7 cellular contexts compared by ENCODE assay signal in the genomic region with DNA sequence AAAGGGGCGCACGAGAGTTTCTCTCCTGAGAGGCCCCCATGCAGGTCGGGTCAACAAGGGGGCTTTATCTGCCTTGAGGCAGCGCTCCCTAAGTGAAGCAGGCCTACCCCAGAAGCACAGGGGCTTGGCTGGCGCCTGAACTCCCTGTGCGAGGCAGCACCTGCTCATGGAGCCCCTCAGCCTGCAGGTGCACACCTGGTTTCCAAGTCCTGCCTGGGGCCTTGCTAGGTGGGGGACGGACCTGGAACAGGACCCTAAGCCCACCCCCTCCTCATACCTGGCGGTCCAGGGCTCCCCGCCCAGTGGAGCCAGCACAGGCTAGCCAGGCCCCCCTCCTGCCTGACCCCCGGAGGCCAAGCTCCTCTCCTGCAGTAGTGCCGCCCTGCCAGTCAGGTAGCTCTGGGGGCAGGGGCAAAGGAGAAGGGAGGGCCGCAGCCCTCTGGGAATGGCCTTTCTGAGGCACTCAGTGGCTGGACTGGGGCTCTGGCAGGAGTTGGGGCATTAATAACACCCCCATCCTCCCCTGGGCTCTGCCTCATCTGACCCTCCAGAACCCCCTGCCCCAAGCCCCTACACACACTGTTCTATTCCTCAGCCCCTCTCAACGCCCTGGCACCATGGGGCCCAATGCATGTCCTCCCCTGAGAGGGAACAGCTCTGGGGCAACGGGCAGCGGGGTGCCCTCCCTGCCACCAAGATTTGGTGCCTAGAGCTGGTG.
DNase-seq lines count a peak whose midpoint lies in the region; ATAC-seq, FAIRE-seq and TF ChIP-seq lines count a peak whose summit lies in the region.
"Not testable (repeated sequence)": the region's sequence is repeated elsewhere in the genome, so short reads cannot be mapped to it uniquely, and the experiment has no call there.

No MANE protein-coding gene starts in this region.

- TF ChIP-seq POLR2A in K562 (conservative IDR thresholded peaks at IDR 0.05); gastroesophageal sphincter (IDR thresholded peaks at IDR 0.05): not testable (repeated sequence)

- H3K9me3 ChIP-seq in DND-41 (ENCODE audit: insufficient read depth, low read length, severe bottlenecking); T-helper 17 cell (ENCODE audit: control insufficient read depth, low read length, poor library complexity, severe bottlenecking); K562 (replicated peaks; ENCODE audit: control insufficient read depth, insufficient read depth, low read depth, low read length); gastroesophageal sphincter; aorta (ENCODE audit: control insufficient read depth, low read length): not testable (repeated sequence)

- in situ Hi-C loops in K562 (cut with MboI), result not testable (repeated sequence)

- not testable (repeated sequence) for H3K9me1 ChIP-seq in K562 (ENCODE audit: control insufficient read depth, insufficient read depth, low read length)

- not testable (repeated sequence) for FAIRE-seq in K562 (lab: Jason Lieb, UNC)

- peak; percentile 19; the same call in 2 of the 3 replicates for ATAC-seq in DND-41 (ENCODE audit: insufficient read depth, low read depth)
- peak; percentile 14 for ATAC-seq in T-helper 17 cell
- ATAC-seq in K562, result peak; percentile 17; the same call in 2 of the 3 replicates
- ATAC-seq in gastroesophageal sphincter, result peak; percentile 30
- peak; percentile 52 to 62 for ATAC-seq in natural killer cell treated with Interleukin-12 subunit alpha and Interleukin-12 subunit beta and Interleukin-15 and Interleukin-18, amount 100 ng/mL, for 72 hours
- ATAC-seq in stimulated activated memory B cell treated with anti-CD40 and anti-IgM and Interleukin-4, amounts not matched to agents 10 μg/mL and 1 μg/mL and 100 μg/mL, for 72 hours, result peak; percentile 21
- ATAC-seq in aorta (ENCODE audit: low FRiP score), result peak; percentile 32

- H3K36me3 ChIP-seq in DND-41 (ENCODE audit: insufficient read depth, low read length); K562 (ENCODE audit: control insufficient read depth, insufficient read depth, low read length); gastroesophageal sphincter; aorta (ENCODE audit: control insufficient read depth in 1 of 2, insufficient read depth in 2 of 2, low read length in 1 of 2): not testable (repeated sequence)

- not testable (repeated sequence) for BruUV-seq in K562 (replicated peaks; lab: Mats Ljungman, UMichigan)

- TF ChIP-seq EP300 in K562 (IDR thresholded peaks at IDR 0.05; ENCODE audit: low read length); gastroesophageal sphincter (IDR thresholded peaks at IDR 0.05): not testable (repeated sequence)

- POLR2A ChIA-PET in K562 (lab: Yijun Ruan, JAX), result not testable (repeated sequence)

- not testable (repeated sequence) for H2AFZ ChIP-seq in DND-41 (ENCODE audit: low read depth, low read length); K562 (ENCODE audit: low read depth, low read length)

- not testable (repeated sequence) for H3K36me3 Mint-ChIP-seq in T-helper 17 cell (ENCODE audit: low read depth); natural killer cell treated with Interleukin-12 subunit alpha and Interleukin-12 subunit beta and Interleukin-15 and Interleukin-18, amount 100 ng/mL, for 72 hours; stimulated activated memory B cell treated with anti-CD40 and anti-IgM and Interleukin-4, amounts not matched to agents 10 μg/mL and 1 μg/mL and 100 μg/mL, for 72 hours

- not testable (repeated sequence) for H4K20me1 ChIP-seq in DND-41 (ENCODE audit: insufficient read depth, low read length); K562 (replicated peaks; ENCODE audit: control insufficient read depth, insufficient read depth, low read length)

- not testable (repeated sequence) for H3K4me3 ChIP-seq in DND-41 (ENCODE audit: low read depth in 1 of 2, low read length in 2 of 2); K562; gastroesophageal sphincter; aorta (ENCODE audit: low read length in 2 of 2)

- not testable (repeated sequence) for H3K27me3 Mint-ChIP-seq in T-helper 17 cell; natural killer cell treated with Interleukin-12 subunit alpha and Interleukin-12 subunit beta and Interleukin-15 and Interleukin-18, amount 100 ng/mL, for 72 hours; stimulated activated memory B cell treated with anti-CD40 and anti-IgM and Interleukin-4, amounts not matched to agents 10 μg/mL and 1 μg/mL and 100 μg/mL, for 72 hours

- not testable (repeated sequence) for TF ChIP-seq RAD21 in K562 (CRISPR knock-in tag; conservative IDR thresholded peaks at IDR 0.05 in 1 of 2, IDR thresholded peaks at IDR 0.05 in 1 of 2)

- not testable (repeated sequence) for H3K9me3 Mint-ChIP-seq in natural killer cell treated with Interleukin-12 subunit alpha and Interleukin-12 subunit beta and Interleukin-15 and Interleukin-18, amount 100 ng/mL, for 72 hours; stimulated activated memory B cell treated with anti-CD40 and anti-IgM and Interleukin-4, amounts not matched to agents 10 μg/mL and 1 μg/mL and 100 μg/mL, for 72 hours

- not testable (repeated sequence) for H3K27ac Mint-ChIP-seq in T-helper 17 cell; natural killer cell treated with Interleukin-12 subunit alpha and Interleukin-12 subunit beta and Interleukin-15 and Interleukin-18, amount 100 ng/mL, for 72 hours; stimulated activated memory B cell treated with anti-CD40 and anti-IgM and Interleukin-4, amounts not matched to agents 10 μg/mL and 1 μg/mL and 100 μg/mL, for 72 hours

- H3K4me3 Mint-ChIP-seq in T-helper 17 cell; natural killer cell treated with Interleukin-12 subunit alpha and Interleukin-12 subunit beta and Interleukin-15 and Interleukin-18, amount 100 ng/mL, for 72 hours; stimulated activated memory B cell treated with anti-CD40 and anti-IgM and Interleukin-4, amounts not matched to agents 10 μg/mL and 1 μg/mL and 100 μg/mL, for 72 hours: not testable (repeated sequence)

- not testable (repeated sequence) for DNase-seq in DND-41; T-helper 17 cell; K562 (ENCODE audit: extremely low read depth in 1 of 4, low spot score in 3 of 4); natural killer cell treated with Interleukin-12 subunit alpha and Interleukin-12 subunit beta and Interleukin-15 and Interleukin-18, amount 100 ng/mL, for 72 hours (ENCODE audit: low spot score); aorta

- intact Hi-C loops in K562 (cut with micrococcal nuclease); aorta (cut with DNase I): not testable (repeated sequence)

- CTCF ChIA-PET in K562 (lab: Yijun Ruan, JAX; ENCODE audit: low intra/inter-chr PET ratio), result not testable (repeated sequence)

- not testable (repeated sequence) for H3K9ac ChIP-seq in DND-41 (ENCODE audit: low read depth, low read length); K562 (ENCODE audit: insufficient read depth in 1 of 2, low read depth in 2 of 2, low read length in 2 of 2)

- WGBS in K562 (ENCODE audit: insufficient coverage, low coverage, missing lambda C conversion rate), result 28% methylated on average over 5 of the region's 15 CpGs
- WGBS in gastroesophageal sphincter (ENCODE audit: low coverage in 1 of 2), 2 donors, result no CpG with 5 or more reads among the region's 15 CpGs
- WGBS in aorta, 2 donors, result 92 to 100% methylated on average over 2 to 8 of the region's 15 CpGs

- not testable (repeated sequence) for H3K4me2 ChIP-seq in DND-41 (ENCODE audit: insufficient read depth, low read length); K562 (ENCODE audit: insufficient read depth, low read length)

- H3K27me3 ChIP-seq in DND-41 (ENCODE audit: insufficient read depth, low read length, poor library complexity); K562 (ENCODE audit: control insufficient read depth in 2 of 2, insufficient read depth in 2 of 2, low read length in 2 of 2); gastroesophageal sphincter; aorta (ENCODE audit: control insufficient read depth in 1 of 2, insufficient read depth in 2 of 2, low read length in 1 of 2): not testable (repeated sequence)

- H3K4me1 ChIP-seq in DND-41 (ENCODE audit: insufficient read depth, low read length); K562 (replicated peaks in 1 of 2; ENCODE audit: control insufficient read depth in 2 of 2, insufficient read depth in 2 of 2, low read length in 2 of 2); gastroesophageal sphincter; aorta (ENCODE audit: control insufficient read depth in 1 of 2, insufficient read depth in 2 of 2, low read length in 2 of 2): not testable (repeated sequence)

- not testable (repeated sequence) for H3K79me2 ChIP-seq in DND-41 (ENCODE audit: insufficient read depth, low read length); K562 (ENCODE audit: control insufficient read depth, insufficient read depth, low read length)

- not testable (repeated sequence) for H3K4me1 Mint-ChIP-seq in T-helper 17 cell; natural killer cell treated with Interleukin-12 subunit alpha and Interleukin-12 subunit beta and Interleukin-15 and Interleukin-18, amount 100 ng/mL, for 72 hours (ENCODE audit: low read depth in 2 of 2); stimulated activated memory B cell treated with anti-CD40 and anti-IgM and Interleukin-4, amounts not matched to agents 10 μg/mL and 1 μg/mL and 100 μg/mL, for 72 hours

- not testable (repeated sequence) for H3K27ac ChIP-seq in DND-41 (ENCODE audit: low read length); K562 (ENCODE audit: extremely low read depth, low read depth, low read length); gastroesophageal sphincter; aorta (ENCODE audit: low read depth in 1 of 2, low read length in 2 of 2)

- not testable (repeated sequence) for TF ChIP-seq CTCF in DND-41 (IDR thresholded peaks at IDR 0.05; ENCODE audit: borderline replicate concordance, extremely low read depth, low read length, poor library complexity, severe bottlenecking); K562 (IDR thresholded peaks at IDR 0.05 in 2 of 3, conservative IDR thresholded peaks at IDR 0.05 in 1 of 3; ENCODE audit: insufficient read depth in 2 of 3, low read depth in 1 of 3, low read length in 3 of 3); gastroesophageal sphincter (IDR thresholded peaks at IDR 0.05)
